ENCODE assay signal across 15 cellular contexts in genomic region chr20:36167826-36168634, GRCh38. TPM values are rescaled to one million over a fixed set of nuclear protein-coding genes. Genes with fewer than 3 reads are reported as not detected.
DNase-seq lines count a peak whose midpoint lies in the region; ATAC-seq, FAIRE-seq and TF ChIP-seq lines count a peak whose summit lies in the region.
"Had no signal": no experiment of that assay in that cellular context is flagged by ENCODE, and none has a peak within 500 bp of the region (broad histone marks: within the 10 kb centered on the region; RNA-seq: fewer than 3 reads in every experiment).

No MANE protein-coding gene starts in this region.

- H4K20me1 ChIP-seq in H1 (replicated peaks in 1 of 2; ENCODE audit: control insufficient read depth in 1 of 2, insufficient read depth in 2 of 2, low read length in 2 of 2) (peaks cover 0 to 2% of the 10 kb centered on the region in 2 experiments), osteoblast (ENCODE audit: insufficient read depth, low read length) (peaks cover 23% of the 10 kb centered on the region)

- H3K27me3 ChIP-seq in H1 (replicated peaks in 1 of 4; ENCODE audit: control insufficient read depth in 3 of 4, extremely low read depth in 1 of 4, insufficient read depth in 3 of 4, low read length in 3 of 4) (no peaks in the 10 kb centered on the region), osteoblast (ENCODE audit: insufficient read depth, low read length) (no peaks in the 10 kb centered on the region)
- H3K27me3 ChIP-seq: body of pancreas, tibial nerve had no signal

- H3K23ac ChIP-seq in H1 (ENCODE audit: insufficient read length): no peak overlapping the region

- H3K4me2 ChIP-seq in H1 (ENCODE audit: insufficient read depth in 1 of 2, low read depth in 2 of 2, low read length in 2 of 2): no peak overlapping the region
- H3K4me2 ChIP-seq in osteoblast (ENCODE audit: insufficient read depth, low read length): no peak overlapping the region

- TF ChIP-seq POLR2A in H1 (IDR thresholded peaks at IDR 0.05; ENCODE audit: control extremely low read depth in 1 of 2, low read depth in 2 of 2, low read length in 2 of 2): no peak

- CTCF ChIA-PET in H1 (lab: Charles Lee; ENCODE audit: partially characterized antibody): interaction anchor here (0.6 to 4.3 kb wide), 9 partner anchors 11 to 325 kb away, joined by 3 to 38 read pairs (median 3); no protein-coding TSS in a partner anchor

- H3K4me3 ChIP-seq in H1 (ENCODE audit: extremely low read depth in 1 of 4, insufficient read depth in 2 of 4, low read depth in 3 of 4, low read length in 4 of 4) (no peak overlapping the region), osteoblast (ENCODE audit: insufficient read depth, low read length) (no peak overlapping the region)
- H3K4me3 ChIP-seq: body of pancreas, tibial nerve had no signal

- POLR2A ChIA-PET in H1 (lab: Charles Lee; ENCODE audit: partially characterized antibody): no interaction called here

- no peak overlapping the region for H4K91ac ChIP-seq in H1 (replicated peaks; ENCODE audit: insufficient read length, low read length)

- H3K79me2 ChIP-seq in H1 (ENCODE audit: control insufficient read depth in 1 of 2, insufficient read depth in 2 of 2, low read length in 2 of 2): no peaks in the 10 kb centered on the region
- H3K79me2 ChIP-seq in osteoblast (ENCODE audit: insufficient read depth, low read length): no peaks in the 10 kb centered on the region

- no peak for FAIRE-seq in H1 (lab: Jason Lieb, UNC)
- FAIRE-seq: small intestine had no signal

- H3K9ac ChIP-seq in H1 (replicated peaks in 1 of 4; ENCODE audit: extremely low read depth in 1 of 4, low read depth in 3 of 4, low read length in 3 of 4): no peak overlapping the region

- H2BK120ac ChIP-seq in H1 (replicated peaks; ENCODE audit: low read depth, low read length): no peak overlapping the region

- TF ChIP-seq CTCF in H1 (IDR thresholded peaks at IDR 0.05; ENCODE audit: control extremely low read depth in 1 of 3, insufficient read depth in 1 of 3, low read depth in 1 of 3, low read length in 3 of 3) (no peak), osteoblast (IDR thresholded peaks at IDR 0.05; ENCODE audit: extremely low read depth, low read depth, low read length) (no peak)

- H2AK5ac ChIP-seq in H1 (ENCODE audit: low read depth, low read length): no peak overlapping the region

- ATAC-seq in HG03025 (IDR thresholded peaks at IDR 0.05; ENCODE audit: low FRiP score, unreplicated experiment): no peak
- ATAC-seq: activated T-cell treated with anti-CD3 and anti-CD28 coated beads, Interleukin-2, amount 50 U/mL, for 4 hours; body of pancreas had no signal

- H2AFZ ChIP-seq in H1 (ENCODE audit: low read length): no peak overlapping the region
- no peak overlapping the region for H2AFZ ChIP-seq in osteoblast (ENCODE audit: low read length)

- H3K4me1 ChIP-seq in H1 (replicated peaks in 1 of 4; ENCODE audit: control insufficient read depth in 3 of 4, insufficient read depth in 4 of 4, low read length in 3 of 4) (peaks cover 0 to 2% (median under 1%) of the 10 kb centered on the region in 4 experiments; a peak in 1 of 7 replicates), osteoblast (ENCODE audit: insufficient read depth, low read length) (peaks cover 6% of the 10 kb centered on the region)

- H3K18ac ChIP-seq in H1 (ENCODE audit: extremely low read depth, low read length): no peak overlapping the region

- no peaks in the 10 kb centered on the region for H3K36me3 ChIP-seq in H1 (ENCODE audit: control insufficient read depth in 2 of 4, insufficient read depth in 4 of 4, low read length in 3 of 4)
- no peaks in the 10 kb centered on the region for H3K36me3 ChIP-seq in osteoblast (ENCODE audit: insufficient read depth, low read length)

- H3K4ac ChIP-seq in H1 (replicated peaks; ENCODE audit: insufficient read length, low read depth, low read length): no peak overlapping the region

- H3K27ac ChIP-seq in H1 (ENCODE audit: low read depth, low read length) (no peak overlapping the region), osteoblast (ENCODE audit: low read depth, low read length) (no peak overlapping the region)
- H3K27ac ChIP-seq: body of pancreas, tibial nerve had no signal

- H2BK20ac ChIP-seq in H1 (ENCODE audit: low read length): no peak overlapping the region

- TF ChIP-seq RAD21 in H1 (IDR thresholded peaks at IDR 0.05 in 1 of 2, conservative IDR thresholded peaks at IDR 0.05 in 1 of 2; ENCODE audit: low read depth in 2 of 2, low read length in 2 of 2): no peak

- H4K5ac ChIP-seq in H1 (ENCODE audit: insufficient read length, low read depth, low read length): no peak overlapping the region

- no peaks in the 10 kb centered on the region for H3K9me3 ChIP-seq in H1 (ENCODE audit: insufficient read depth in 2 of 2, low read depth in 1 of 2, low read length in 1 of 2)
- H3K9me3 ChIP-seq in osteoblast (ENCODE audit: low read depth, low read length): no peaks in the 10 kb centered on the region
- H3K9me3 ChIP-seq: body of pancreas, tibial nerve had no signal

- no peak overlapping the region for H4K8ac ChIP-seq in H1 (ENCODE audit: extremely low read depth, insufficient read depth, low read length)

- H3K56ac ChIP-seq in H1 (replicated peaks; ENCODE audit: insufficient read length, low read depth, low read length): no peak overlapping the region

- H3K23me2 ChIP-seq in H1 (ENCODE audit: low read depth, low read length): no peaks in the 10 kb centered on the region

- H2BK12ac ChIP-seq in H1 (ENCODE audit: low read depth, low read length): 0 out of 2 replicates have a peak overlapping the region, but pooled peaks have one; percentile 27

- TF ChIP-seq EP300 in H1 (IDR thresholded peaks at IDR 0.05; ENCODE audit: borderline replicate concordance in 1 of 2, low read depth in 2 of 2, low read length in 2 of 2): no peak

- H3K14ac ChIP-seq in H1 (ENCODE audit: insufficient read length): no peak overlapping the region

- DNase-seq in NOMO-1 treated with DMSO at 0.1 percent for 48 hours (lab: John Stamatoyannopoulos, UW; ENCODE audit: unreplicated experiment) (peak; percentile 5), NOMO-1 treated with dmso at 0.1 percent for 144 hours (lab: John Stamatoyannopoulos, UW; ENCODE audit: unreplicated experiment) (no peak), NCI-H460 (ENCODE audit: extremely low read depth, low read depth) (peak; percentile 82), H1 (ENCODE audit: low read depth in 1 of 2, low spot score in 2 of 2) (no peak), osteoblast (ENCODE audit: insufficient read length, low spot score, missing footprints) (peak; percentile 58), DMS79 (lab: John Stamatoyannopoulos, UW) (no peak)
- no peak for DNase-seq in activated CD4-positive, alpha-beta T cell treated with anti-CD3 and anti-CD28 coated beads for 4 hours
- DNase-seq: 8988T; activated T-cell treated with anti-CD3 and anti-CD28 coated beads, Interleukin-2, amount 50 U/mL, for 4 hours; body of pancreas; NCI-H1105 treated with DMSO at 0.1 percent for 48 hours; NCI-H748 treated with DMSO at 0.1 percent for 48 hours; small intestine had no signal

- 95% methylated on average over 8 of the region's 8 CpGs; no CpG with 5 or more reads in 1 of the 2 experiments for WGBS in H1 (ENCODE audit: extremely low coverage in 1 of 2, insufficient coverage in 1 of 2, insufficient read length in 1 of 2, insufficient replicate concordance in 2 of 2, low coverage in 1 of 2, low lambda C conversion rate in 2 of 2, missing lambda C conversion rate in 1 of 2), 2 experiments

- no peak overlapping the region for H2BK5ac ChIP-seq in H1 (ENCODE audit: low read depth, low read length)

- H2BK15ac ChIP-seq in H1 (ENCODE audit: low read length): no peak overlapping the region

- no peaks in the 10 kb centered on the region; the same call in 1 of the 2 replicates for H3K79me1 ChIP-seq in H1 (ENCODE audit: low read depth, low read length)

TF ChIP-seq in H1, 55 proteins besides CTCF, POLR2A, EP300 and RAD21 (continues in another document):
- TF ChIP-seq SIX5 (IDR thresholded peaks at IDR 0.05; ENCODE audit: low read depth, low read length) (no peak), NRF1 (IDR thresholded peaks at IDR 0.05; ENCODE audit: low read depth, low read length) (no peak), KDM1A (IDR thresholded peaks at IDR 0.05; ENCODE audit: borderline replicate concordance, low read length) (no peak), YY1 (IDR thresholded peaks at IDR 0.05; ENCODE audit: low read depth, low read length) (no peak), HDAC6 (IDR thresholded peaks at IDR 0.05; ENCODE audit: low read depth, low read length) (no peak), BACH1 (IDR thresholded peaks at IDR 0.05; ENCODE audit: low read length) (no peak), TEAD4 (IDR thresholded peaks at IDR 0.05; ENCODE audit: low read depth, low read length) (no peak), KDM5A (IDR thresholded peaks at IDR 0.05; ENCODE audit: low read length) (no peak), RBBP5 (IDR thresholded peaks at IDR 0.05; ENCODE audit: borderline replicate concordance, low read depth, low read length) (no peak)

RNA-seq across cellular contexts. Expression of gene EPB41L1, which starts 13.5 kb away (rescaled TPM):
- total RNA-seq in NCI-H460 (2014; rRNA removed; shearing (Covaris generic)): 5.4 and 7.4 TPM in 2 replicates
- 9.7 and 27.6 TPM in 2 replicates for polyA plus RNA-seq in NCI-H460 (2014; cell fraction: nucleus; rRNA removed)
- total RNA-seq in H1 (2021; fragmentation: NEBNext Ultra II Directional; extraction: Animal tissue kit (Norgen Biotek cat#: 25700)): 36.0 and 42.0 TPM in 2 replicates
- 14.8 and 23.1 TPM in 2 replicates for polyA plus RNA-seq in H1 (2011; rRNA removed)
- polyA plus RNA-seq in H1 (2011; cell fraction: cytosol; rRNA removed): 12.6 TPM
- polyA plus RNA-seq in H1 (2011; cell fraction: nucleus; rRNA removed): 51.3 TPM
- polyA plus RNA-seq in H1 (2012, experiment 1 of 2): 23.1 to 30.3 TPM (median 25.6 TPM) in 4 replicates
- polyA plus RNA-seq in H1 (2012, experiment 2 of 2): 12.7 TPM
- polyA plus RNA-seq in H1 (2013, experiment 1 of 2): 29.1 TPM
- 28.9 TPM for polyA plus RNA-seq in H1 (2013, experiment 2 of 2)
- polyA minus RNA-seq in H1 (2011; rRNA and poly(A)+ RNA removed): 19.7 and 25.0 TPM in 2 replicates
- 20.4 TPM for polyA minus RNA-seq in H1 (2011; cell fraction: cytosol; rRNA and poly(A)+ RNA removed)
- polyA minus RNA-seq in H1 (2011; cell fraction: nucleus; rRNA and poly(A)+ RNA removed): 31.3 TPM
- total RNA-seq in osteoblast: 26.8 and 32.4 TPM in 2 replicates

Comparison
In these comparisons a context has a peak if more than half of its experiments do, and no peak if none do; other contexts are left out.
1. DNase-seq: peak in NOMO-1 treated with DMSO at 0.1 percent for 48 hours (single experiment), NCI-H460 (single experiment) and osteoblast (single experiment); none in NOMO-1 treated with dmso at 0.1 percent for 144 hours (single experiment), H1 (0 of 2), activated CD4-positive, alpha-beta T cell treated with anti-CD3 and anti-CD28 coated beads for 4 hours (0 of 2) and DMS79 (single experiment).